In genomic region chr20:50152394-50153152, GRCh38 we compare ENCODE assay signal across 8 cellular contexts. TPM values are rescaled to one million over a fixed set of nuclear protein-coding genes. Genes with fewer than 3 reads are reported as not detected.
DNase-seq lines count a peak whose midpoint lies in the region; ATAC-seq and TF ChIP-seq lines count a peak whose summit lies in the region.

No MANE protein-coding gene starts in this region.

- TF ChIP-seq POLR2A in heart left ventricle (IDR thresholded peaks at IDR 0.05): no peak
- TF ChIP-seq POLR2A in right lobe of liver (IDR thresholded peaks at IDR 0.05): no peak

- H3K27me3 ChIP-seq in heart left ventricle (no peaks in the 10 kb centered on the region), ascending aorta (no peaks in the 10 kb centered on the region), right lobe of liver (no peaks in the 10 kb centered on the region)

- H3K9me3 ChIP-seq in heart left ventricle (no peaks in the 10 kb centered on the region), ascending aorta (no peaks in the 10 kb centered on the region), right lobe of liver (no peaks in the 10 kb centered on the region)

- H3K27ac ChIP-seq in heart left ventricle (peak overlapping the region in 11 of 12 donors; percentile 88 to 98 (median 94)), ascending aorta (peak overlapping the region; percentile 67 to 76), right lobe of liver (peak overlapping the region; percentile 83 to 90 (median 87)), urinary bladder (ENCODE audit: low read depth) (peak overlapping the region; percentile 81)

- peaks cover 7 to 61% (median 47%) of the 10 kb centered on the region in 12 donors for H3K4me1 ChIP-seq in heart left ventricle
- peaks cover 7 to 23% of the 10 kb centered on the region in 2 donors for H3K4me1 ChIP-seq in ascending aorta
- H3K4me1 ChIP-seq in right lobe of liver: peaks cover 0 to 27% (median 0%) of the 10 kb centered on the region in 4 donors
- H3K4me1 ChIP-seq in urinary bladder (ENCODE audit: insufficient read depth): no peaks in the 10 kb centered on the region

- DNase-seq in heart left ventricle (no peak), left ventricle myocardium superior (no peak), ascending aorta (ENCODE audit: low spot score in 2 of 2) (no peak), right lobe of liver (no peak), NCI-H1436 (lab: John Stamatoyannopoulos, UW) (no peak), NCI-H226 (no peak)

- TF ChIP-seq CTCF in heart left ventricle (IDR thresholded peaks at IDR 0.05): no peak
- TF ChIP-seq CTCF in ascending aorta (IDR thresholded peaks at IDR 0.05): no peak
- peak in 3 of 4 donors; percentile 9 to 29 (median 12) for TF ChIP-seq CTCF in right lobe of liver (IDR thresholded peaks at IDR 0.05)

- intact Hi-C loops in heart left ventricle (cut with DNase I): loop anchor here in 2 of 10 donors (1.0 to 5.0 kb wide), 3 partner anchors 14 to 35 kb away; no protein-coding TSS in a partner anchor
- intact Hi-C loops in left ventricle myocardium superior (cut with micrococcal nuclease): no loop called here
- intact Hi-C loops in ascending aorta (cut with DNase I): loop anchor here (1.0 to 2.0 kb wide), 2 partner anchors 14 to 36 kb away; no protein-coding TSS in a partner anchor
- intact Hi-C loops in right lobe of liver (cut with DNase I): no loop called here

- 22 to 42% (median 30%) methylated on average over 4 of the region's 4 CpGs for WGBS in heart left ventricle, 4 donors
- 18% methylated on average over 4 of the region's 4 CpGs for WGBS in right lobe of liver (ENCODE audit: insufficient coverage, low coverage, low lambda C conversion rate, missing lambda C conversion rate)
- 16% methylated on average over 4 of the region's 4 CpGs for WGBS in urinary bladder

- H3K36me3 ChIP-seq in heart left ventricle: peaks cover 0 to 13% (median 6%) of the 10 kb centered on the region in 9 donors
- H3K36me3 ChIP-seq in ascending aorta: peaks cover 12 to 13% of the 10 kb centered on the region in 2 donors
- H3K36me3 ChIP-seq in right lobe of liver: peaks cover 0 to 6% (median 0%) of the 10 kb centered on the region in 4 donors
- H3K36me3 ChIP-seq in urinary bladder (ENCODE audit: insufficient read depth): no peaks in the 10 kb centered on the region

- peak overlapping the region; percentile 27 to 100 (median 97) for H3K4me3 ChIP-seq in heart left ventricle
- H3K4me3 ChIP-seq in ascending aorta: peak overlapping the region; percentile 81 to 84
- peak overlapping the region; percentile 90 to 98 (median 97) for H3K4me3 ChIP-seq in right lobe of liver
- H3K4me3 ChIP-seq in urinary bladder (ENCODE audit: low read depth, low read length): peak overlapping the region; percentile 82

- ATAC-seq in heart left ventricle (no peak), left ventricle myocardium superior (no peak), right lobe of liver (peak in 1 of 4 donors; percentile 18), HG02852 (IDR thresholded peaks at IDR 0.05; ENCODE audit: unreplicated experiment) (no peak)

RNA-seq across cellular contexts. Expression of gene PEDS1, which starts 0.9 kb away (rescaled TPM):
- 10 to 100 TPM; 13.7 to 37.4 (median 23.6) TPM for total RNA-seq in heart left ventricle
- 10 to 100 TPM; 28.4 to 35.3 TPM for polyA plus RNA-seq in heart left ventricle
- total RNA-seq in left ventricle myocardium superior: 31.1 TPM
- 23.9 TPM for total RNA-seq in ascending aorta
- total RNA-seq in right lobe of liver: 10 to 100 TPM in 5 of 6 experiments, 1 to 10 TPM in 1; 6.9 to 25.3 (median 13.7) TPM
- 9.9 TPM for total RNA-seq in urinary bladder
- polyA plus RNA-seq in urinary bladder: 54.2 TPM

RNA-seq across cellular contexts. Expression of gene CEBPB, which starts 38.1 kb away (rescaled TPM):
- total RNA-seq in heart left ventricle (100 to 1,000 TPM in 1 of 9 donors, 10 to 100 TPM in 8; 30.2 to 122 (median 63.3) TPM), left ventricle myocardium superior (59.4 TPM), ascending aorta (360 TPM), right lobe of liver (100 to 1,000 TPM; 130 to 182 (median 152) TPM), urinary bladder (13.1 TPM)
- polyA plus RNA-seq in heart left ventricle (10 to 100 TPM; 14.7 to 19.8 TPM), urinary bladder (76.6 TPM)

RNA-seq across cellular contexts. Expression of gene UBE2V1, which starts 39.6 kb away (rescaled TPM):
- total RNA-seq in heart left ventricle (100 to 1,000 TPM in 1 of 9 donors, 10 to 100 TPM in 8; 54.2 to 105 (median 84.8) TPM), left ventricle myocardium superior (92.6 TPM), ascending aorta (39.4 TPM), right lobe of liver (10 to 100 TPM; 38.2 to 49.4 (median 44.3) TPM), urinary bladder (74.0 TPM)
- polyA plus RNA-seq in heart left ventricle (10 to 100 TPM; 73.0 to 73.9 TPM), urinary bladder (85.7 TPM)

Comparison
In these comparisons a context has a peak if more than half of its experiments do, and no peak if none do; other contexts are left out.
1. CTCF ChIP-seq: peak in right lobe of liver (3 of 4); none in heart left ventricle (0 of 12) and ascending aorta (0 of 3).
2. Peak in every context shown above with its lines, with median percentiles within 50 percentile points of each other: H3K27ac ChIP-seq and H3K4me3 ChIP-seq.